In genomic region chr11:59668188-59668949, GRCh38 we compare ENCODE assay signal across 8 cellular contexts.
A peak's percentile ranks its signal among the peaks of the same experiment; 100 is the strongest.
DNase-seq lines count a peak whose midpoint lies in the region; ATAC-seq and TF ChIP-seq lines count a peak whose summit lies in the region.

No MANE protein-coding gene starts in this region.

- peaks cover 2% of the 10 kb centered on the region for H3K27me3 Mint-ChIP-seq in memory B cell

- H3K4me1 ChIP-seq in duodenal mucosa (ENCODE audit: control insufficient read depth in 1 of 2, insufficient read depth in 2 of 2, low read length in 2 of 2): peaks cover 18 to 24% of the 10 kb centered on the region in 2 donors

- DNase-seq in GM06990 (ENCODE audit: extremely low read depth, insufficient read length) (peak; percentile 74), LNCaP clone FGC (ENCODE audit: low read depth) (no peak), memory B cell (ENCODE audit: low spot score in 2 of 2) (peak; percentile 54 to 57)
- peak; percentile 74 for DNase-seq in activated CD4-positive, alpha-beta T cell treated with anti-CD3 and anti-CD28 coated beads for 48 hours
- DNase-seq in stimulated activated CD8-positive, alpha-beta memory T cell treated with anti-CD3 and anti-CD28 coated beads, Interleukin-15, amount 100 ng/mL, for 1 hour (ENCODE audit: low read depth): peak; percentile 30

- H3K9ac ChIP-seq in duodenal mucosa (ENCODE audit: low read depth in 1 of 2, low read length in 2 of 2): peak overlapping the region; percentile 69 to 82

- no peaks in the 10 kb centered on the region for H3K9me3 Mint-ChIP-seq in memory B cell

- TF ChIP-seq CTCF in GM06990 (IDR thresholded peaks at IDR 0.05; ENCODE audit: insufficient read depth, low read length, poor library complexity, severe bottlenecking) (no peak), LNCaP clone FGC (IDR thresholded peaks at IDR 0.05; ENCODE audit: control insufficient read depth, extremely low read depth, insufficient read depth) (no peak)

- no peaks in the 10 kb centered on the region for H3K9me3 ChIP-seq in duodenal mucosa (ENCODE audit: control insufficient read depth in 1 of 2, low read length in 2 of 2)

- peaks cover 17% of the 10 kb centered on the region for H3K36me3 Mint-ChIP-seq in memory B cell

- peaks cover 2% of the 10 kb centered on the region for H3K36me3 ChIP-seq in GM06990 (ENCODE audit: control insufficient read depth, insufficient read depth, low read length)
- H3K36me3 ChIP-seq in duodenal mucosa (ENCODE audit: control insufficient read depth in 1 of 2, insufficient read depth in 2 of 2, low read length in 2 of 2): peaks cover 11 to 29% of the 10 kb centered on the region in 2 donors

- peak overlapping the region; percentile 92 for H3K4me3 Mint-ChIP-seq in memory B cell

- ATAC-seq in GM21786 (IDR thresholded peaks at IDR 0.05; ENCODE audit: unreplicated experiment) (peak; percentile 16), memory B cell (ENCODE audit: low read depth) (peak; percentile 48), GM18861 (IDR thresholded peaks at IDR 0.05; ENCODE audit: unreplicated experiment) (no peak)

- peak overlapping the region; percentile 99 for H3K27ac ChIP-seq in duodenal mucosa (ENCODE audit: low read depth, low read length)

- H3K27ac Mint-ChIP-seq in memory B cell: peak overlapping the region; percentile 100

- H3K4me3 ChIP-seq in GM06990 (replicated peaks; ENCODE audit: low read depth, low read length): peak overlapping the region; percentile 88
- peak overlapping the region; percentile 88 for H3K4me3 ChIP-seq in LNCaP clone FGC (ENCODE audit: low read depth, low read length)
- H3K4me3 ChIP-seq in duodenal mucosa (ENCODE audit: low read depth in 1 of 2, low read length in 2 of 2): peak overlapping the region; percentile 88

- no peaks in the 10 kb centered on the region for H3K27me3 ChIP-seq in GM06990 (replicated peaks; ENCODE audit: control insufficient read depth, insufficient read depth, low read length)
- no peaks in the 10 kb centered on the region for H3K27me3 ChIP-seq in duodenal mucosa (ENCODE audit: control insufficient read depth in 1 of 2, insufficient read depth in 2 of 2, low read length in 2 of 2)

- peaks cover 30% of the 10 kb centered on the region for H3K4me1 Mint-ChIP-seq in memory B cell
